ENCODE assay signal across 8 cellular contexts in the genomic region with DNA sequence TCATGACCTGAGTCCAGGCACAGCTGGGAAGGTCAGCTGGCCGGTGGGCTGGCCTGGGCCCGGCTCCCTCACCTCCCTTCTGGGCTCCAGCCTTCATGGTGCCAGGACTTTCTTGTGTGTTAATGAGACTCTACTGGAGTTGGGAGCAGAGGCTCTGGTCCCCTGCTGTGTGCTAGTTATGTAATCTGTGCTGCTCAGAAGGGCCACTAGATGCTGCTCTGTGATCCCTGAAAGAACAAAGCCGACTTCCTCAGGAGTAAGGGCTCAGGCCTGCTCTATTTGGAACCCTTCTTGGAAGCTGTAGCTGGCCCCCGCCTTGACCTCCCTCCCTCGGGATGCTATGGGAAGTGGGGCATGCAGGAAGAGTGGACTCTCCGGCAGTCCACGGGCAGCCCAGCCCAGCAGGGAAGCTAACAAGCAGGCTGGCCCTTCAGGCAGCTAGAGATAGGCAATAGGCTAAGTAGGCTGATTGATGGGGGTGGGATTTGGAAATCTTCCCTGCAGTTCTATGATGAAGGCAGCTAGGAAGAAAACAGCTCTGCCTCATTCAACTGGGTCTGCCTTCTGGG. TPM values are rescaled to one million over a fixed set of nuclear protein-coding genes. Genes with fewer than 3 reads are reported as not detected.
DNase-seq lines count a peak whose midpoint lies in the region; ATAC-seq, FAIRE-seq and TF ChIP-seq lines count a peak whose summit lies in the region.

No MANE protein-coding gene starts in this region.

- peaks cover 43% of the 10 kb centered on the region for H3K4me1 Mint-ChIP-seq in stimulated activated naive CD8-positive, alpha-beta T cell treated with anti-CD3 and anti-CD28 coated beads, Interleukin-15, amount 100 ng/mL, for 72 hours
- peaks cover 22 to 24% (median 24%) of the 10 kb centered on the region in 3 donors for H3K4me1 Mint-ChIP-seq in T-cell

- H2BK15ac ChIP-seq in H1 (ENCODE audit: low read length) = 0 out of 2 replicates have a peak overlapping the region, but pooled peaks have one; percentile 74

- ATAC-seq in stimulated activated naive CD8-positive, alpha-beta T cell treated with anti-CD3 and anti-CD28 coated beads, Interleukin-15, amount 100 ng/mL, for 72 hours = peak; percentile 45
- no peak for ATAC-seq in stimulated activated naive CD8-positive, alpha-beta T cell treated with anti-CD3 and anti-CD28 coated beads, Interleukin-15, Interleukin-2, amounts not matched to agents 100 U/mL and 50 U/mL, for 24 hours
- ATAC-seq in T-cell (replicated peaks in 1 of 4) = peak; percentile 9 to 37 (median 16)
- ATAC-seq in right lobe of liver = peak; percentile 32 to 55 (median 53)
- ATAC-seq in HG02885 (IDR thresholded peaks at IDR 0.05; ENCODE audit: poor library complexity, unreplicated experiment) = no peak

- H4K91ac ChIP-seq in H1 (replicated peaks; ENCODE audit: insufficient read length, low read length) = no peak overlapping the region

- H4K20me1 ChIP-seq in H1 (replicated peaks in 1 of 2; ENCODE audit: control insufficient read depth in 1 of 2, insufficient read depth in 2 of 2, low read length in 2 of 2) = peaks cover 0 to 6% of the 10 kb centered on the region in 2 experiments

- POLR2A ChIA-PET in T-cell (lab: Charles Lee) = interaction anchor here (0.5 to 0.6 kb wide), 2 partner anchors 34 to 123 kb away, joined by 6 to 7 read pairs; no protein-coding TSS in a partner anchor
- POLR2A ChIA-PET in H1 (lab: Charles Lee; ENCODE audit: partially characterized antibody) = interaction anchor here (0.7 to 2.4 kb wide), 16 partner anchors 10 to 325 kb away, joined by 3 to 14 read pairs (median 4); a partner anchor contains a TSS

- H3K36me3 ChIP-seq in H1 (ENCODE audit: control insufficient read depth in 2 of 4, insufficient read depth in 4 of 4, low read length in 3 of 4) (peaks cover 18 to 32% (median 25%) of the 10 kb centered on the region in 4 experiments), right lobe of liver (peaks cover 0 to 43% (median 27%) of the 10 kb centered on the region in 4 donors)

- H3K4me1 ChIP-seq in H1 (replicated peaks in 1 of 4; ENCODE audit: control insufficient read depth in 3 of 4, insufficient read depth in 4 of 4, low read length in 3 of 4) (peaks cover 10 to 32% (median 22%) of the 10 kb centered on the region in 4 experiments), right lobe of liver (peaks cover 0 to 13% (median 0%) of the 10 kb centered on the region in 4 donors)

- H3K4me3 ChIP-seq in H1 (ENCODE audit: extremely low read depth in 1 of 4, insufficient read depth in 2 of 4, low read depth in 3 of 4, low read length in 4 of 4) (peak overlapping the region in 2 of 4 experiments; percentile 12 to 15; a peak in 3 of 8 replicates), right lobe of liver (no peak overlapping the region)

- H3K4ac ChIP-seq in H1 (replicated peaks; ENCODE audit: insufficient read length, low read depth, low read length) = no peak overlapping the region

- H3K4me3 Mint-ChIP-seq in stimulated activated naive CD8-positive, alpha-beta T cell treated with anti-CD3 and anti-CD28 coated beads, Interleukin-15, amount 100 ng/mL, for 72 hours = no peak overlapping the region
- H3K4me3 Mint-ChIP-seq in T-cell = no peak overlapping the region

- no peaks in the 10 kb centered on the region for H3K9me3 ChIP-seq in H1 (ENCODE audit: insufficient read depth in 2 of 2, low read depth in 1 of 2, low read length in 1 of 2)
- H3K9me3 ChIP-seq in right lobe of liver = no peaks in the 10 kb centered on the region

- H3K23ac ChIP-seq in H1 (ENCODE audit: insufficient read length) = no peak overlapping the region

- H3K4me2 ChIP-seq in H1 (ENCODE audit: insufficient read depth in 1 of 2, low read depth in 2 of 2, low read length in 2 of 2) = peak overlapping the region; percentile 8 to 37; a peak in 2 of 4 replicates

- peaks cover 8% of the 10 kb centered on the region for H3K23me2 ChIP-seq in H1 (ENCODE audit: low read depth, low read length)

- H3K27me3 ChIP-seq in H1 (replicated peaks in 1 of 4; ENCODE audit: control insufficient read depth in 3 of 4, extremely low read depth in 1 of 4, insufficient read depth in 3 of 4, low read length in 3 of 4) (no peaks in the 10 kb centered on the region; a peak in 2 of 7 replicates), right lobe of liver (no peaks in the 10 kb centered on the region)

- H2BK12ac ChIP-seq in H1 (ENCODE audit: low read depth, low read length) = 0 out of 2 replicates have a peak overlapping the region, but pooled peaks have one; percentile 0

- peak overlapping the region in 1 of 2 donors; percentile 49 for H3K27ac Mint-ChIP-seq in stimulated activated naive CD8-positive, alpha-beta T cell treated with anti-CD3 and anti-CD28 coated beads, Interleukin-15, amount 100 ng/mL, for 72 hours
- H3K27ac Mint-ChIP-seq in T-cell = peak overlapping the region; percentile 81

- peak; percentile 85 to 93 for TF ChIP-seq RAD21 in H1 (IDR thresholded peaks at IDR 0.05 in 1 of 2, conservative IDR thresholded peaks at IDR 0.05 in 1 of 2; ENCODE audit: low read depth in 2 of 2, low read length in 2 of 2)

- CTCF ChIA-PET in T-cell (lab: Charles Lee) (interaction anchor here (0.6 to 3.3 kb wide), 20 partner anchors 9 to 394 kb away, joined by 3 to 20 read pairs (median 5); a partner anchor contains a TSS), H1 (lab: Charles Lee; ENCODE audit: partially characterized antibody) (interaction anchor here (0.6 to 9.6 kb wide), 35 partner anchors 10 to 455 kb away, joined by 3 to 71 read pairs (median 4); a partner anchor contains a TSS)

- TF ChIP-seq POLR2A in H1 (IDR thresholded peaks at IDR 0.05; ENCODE audit: control extremely low read depth in 1 of 2, low read depth in 2 of 2, low read length in 2 of 2) = no peak
- no peak for TF ChIP-seq POLR2A in right lobe of liver (IDR thresholded peaks at IDR 0.05)

- FAIRE-seq in H1 (lab: Jason Lieb, UNC) = peak; percentile 76

- H2AFZ ChIP-seq in H1 (ENCODE audit: low read length) = no peak overlapping the region

- no peak overlapping the region for H3K56ac ChIP-seq in H1 (replicated peaks; ENCODE audit: insufficient read length, low read depth, low read length)

- H2AK5ac ChIP-seq in H1 (ENCODE audit: low read depth, low read length) = no peak overlapping the region

- TF ChIP-seq EP300 in H1 (IDR thresholded peaks at IDR 0.05; ENCODE audit: borderline replicate concordance in 1 of 2, low read depth in 2 of 2, low read length in 2 of 2) = no peak; a peak in 1 of 3 replicates

- DNase-seq in stimulated activated naive CD8-positive, alpha-beta T cell treated with anti-CD3 and anti-CD28 coated beads, Interleukin-15, amount 100 ng/mL, for 72 hours = peak in 1 of 2 donors; percentile 49
- no peak for DNase-seq in stimulated activated naive CD8-positive, alpha-beta T cell treated with anti-CD3 and anti-CD28 coated beads, Interleukin-15, Interleukin-2, amounts not matched to agents 100 U/mL and 50 U/mL, for 24 hours
- DNase-seq in NCI-H146 (lab: John Stamatoyannopoulos, UW) (peak; percentile 80), T-cell (peak in 23 of 34 experiments; percentile 26 to 65 (median 38)), H1 (ENCODE audit: low read depth in 1 of 2, low spot score in 2 of 2) (peak in 1 of 2 experiments; percentile 78), right lobe of liver (peak in 2 of 3 donors; percentile 46 to 51)

- H3K14ac ChIP-seq in H1 (ENCODE audit: insufficient read length) = no peak overlapping the region

- no peak overlapping the region for H2BK20ac ChIP-seq in H1 (ENCODE audit: low read length)

- no peaks in the 10 kb centered on the region for H3K9me3 Mint-ChIP-seq in stimulated activated naive CD8-positive, alpha-beta T cell treated with anti-CD3 and anti-CD28 coated beads, Interleukin-15, amount 100 ng/mL, for 72 hours
- H3K9me3 Mint-ChIP-seq in T-cell = no peaks in the 10 kb centered on the region

- H3K36me3 Mint-ChIP-seq in T-cell = peaks cover 43% of the 10 kb centered on the region

- intact Hi-C loops in right lobe of liver (cut with DNase I) = no loop called here

- H2BK120ac ChIP-seq in H1 (replicated peaks; ENCODE audit: low read depth, low read length) = no peak overlapping the region

- peak overlapping the region; percentile 45 for H4K5ac ChIP-seq in H1 (ENCODE audit: insufficient read length, low read depth, low read length)

- H3K79me2 ChIP-seq in H1 (ENCODE audit: control insufficient read depth in 1 of 2, insufficient read depth in 2 of 2, low read length in 2 of 2) = peaks cover 0 to 6% of the 10 kb centered on the region in 2 experiments; a peak in 1 of 4 replicates

- H3K9ac ChIP-seq in H1 (replicated peaks in 1 of 4; ENCODE audit: extremely low read depth in 1 of 4, low read depth in 3 of 4, low read length in 3 of 4) = no peak overlapping the region; a peak in 1 of 7 replicates

- H3K27ac ChIP-seq in H1 (ENCODE audit: low read depth, low read length) (0 out of 2 replicates have a peak overlapping the region, but pooled peaks have one; percentile 19), right lobe of liver (no peak overlapping the region), temporal lobe (ENCODE audit: low read depth, low read length) (peak overlapping the region; percentile 97)

- WGBS in H1 (ENCODE audit: extremely low coverage in 1 of 2, insufficient coverage in 1 of 2, insufficient read length in 1 of 2, insufficient replicate concordance in 2 of 2, low coverage in 1 of 2, low lambda C conversion rate in 2 of 2, missing lambda C conversion rate in 1 of 2), 2 experiments = 48% methylated on average over 7 of the region's 7 CpGs; no CpG with 5 or more reads in 1 of the 2 experiments
- WGBS in right lobe of liver (ENCODE audit: insufficient coverage, low coverage, low lambda C conversion rate, missing lambda C conversion rate) = 17% methylated on average over 5 of the region's 7 CpGs

- no peak overlapping the region; the same call in 1 of the 2 replicates for H2BK5ac ChIP-seq in H1 (ENCODE audit: low read depth, low read length)

- H4K8ac ChIP-seq in H1 (ENCODE audit: extremely low read depth, insufficient read depth, low read length) = no peak overlapping the region

- peaks cover 5% of the 10 kb centered on the region for H3K79me1 ChIP-seq in H1 (ENCODE audit: low read depth, low read length)

- TF ChIP-seq CTCF in H1 (IDR thresholded peaks at IDR 0.05; ENCODE audit: control extremely low read depth in 1 of 3, insufficient read depth in 1 of 3, low read depth in 1 of 3, low read length in 3 of 3) (peak; percentile 55 to 84 (median 72)), right lobe of liver (IDR thresholded peaks at IDR 0.05) (peak; percentile 44 to 53 (median 50))

- H3K18ac ChIP-seq in H1 (ENCODE audit: extremely low read depth, low read length) = no peak overlapping the region; the same call in 1 of the 2 replicates

- no peaks in the 10 kb centered on the region for H3K27me3 Mint-ChIP-seq in stimulated activated naive CD8-positive, alpha-beta T cell treated with anti-CD3 and anti-CD28 coated beads, Interleukin-15, amount 100 ng/mL, for 72 hours
- H3K27me3 Mint-ChIP-seq in T-cell = no peaks in the 10 kb centered on the region

RNA-seq across cellular contexts. Expression of a gene that starts 3.3 kb away (rescaled TPM):
- total RNA-seq in T-cell = 10 to 100 TPM in 3 of 5 donors, 1 to 10 TPM in 2; 8.1 to 23.8 (median 14.7) TPM
- total RNA-seq in H1 (2021; fragmentation: NEBNext Ultra II Directional; extraction: Animal tissue kit (Norgen Biotek cat#: 25700)) = 9.9 and 10.7 TPM in 2 replicates
- 2.7 and 4.3 TPM in 2 replicates for polyA plus RNA-seq in H1 (2011; rRNA removed)
- polyA plus RNA-seq in H1 (2011; cell fraction: cytosol; rRNA removed) = 3.6 TPM
- 4.5 TPM for polyA plus RNA-seq in H1 (2011; cell fraction: nucleus; rRNA removed)
- 5.2 to 6.6 TPM (median 6.3 TPM) in 4 replicates for polyA plus RNA-seq in H1 (2012, experiment 1 of 2)
- polyA plus RNA-seq in H1 (2012, experiment 2 of 2) = 4.9 TPM
- 4.8 TPM for polyA plus RNA-seq in H1 (2013, experiment 1 of 2)
- 4.8 TPM for polyA plus RNA-seq in H1 (2013, experiment 2 of 2)
- 2.8 and 4.6 TPM in 2 replicates for polyA minus RNA-seq in H1 (2011; rRNA and poly(A)+ RNA removed)
- 6.5 TPM for polyA minus RNA-seq in H1 (2011; cell fraction: cytosol; rRNA and poly(A)+ RNA removed)
- 4.7 TPM for polyA minus RNA-seq in H1 (2011; cell fraction: nucleus; rRNA and poly(A)+ RNA removed)
- total RNA-seq in right lobe of liver = under 1 TPM; 0.37 to 0.90 (median 0.48) TPM
- 224 TPM for total RNA-seq in temporal lobe

RNA-seq across cellular contexts. Expression of a gene that starts 39.2 kb away (rescaled TPM):
- total RNA-seq in T-cell (10 to 100 TPM; 56.3 to 72.8 (median 62.9) TPM), right lobe of liver (10 to 100 TPM; 45.7 to 61.3 (median 51.6) TPM), temporal lobe (71.3 TPM)
- total RNA-seq in H1 (2021; fragmentation: NEBNext Ultra II Directional; extraction: Animal tissue kit (Norgen Biotek cat#: 25700)) = 171 and 175 TPM in 2 replicates
- polyA plus RNA-seq in H1 (2011; rRNA removed) = 49.0 and 68.4 TPM in 2 replicates
- 82.0 TPM for polyA plus RNA-seq in H1 (2011; cell fraction: cytosol; rRNA removed)
- 64.6 TPM for polyA plus RNA-seq in H1 (2011; cell fraction: nucleus; rRNA removed)
- polyA plus RNA-seq in H1 (2012, experiment 1 of 2) = 148 to 209 TPM (median 158 TPM) in 4 replicates
- 48.7 TPM for polyA plus RNA-seq in H1 (2012, experiment 2 of 2)
- 147 TPM for polyA plus RNA-seq in H1 (2013, experiment 1 of 2)
- 151 TPM for polyA plus RNA-seq in H1 (2013, experiment 2 of 2)
- 202 and 260 TPM in 2 replicates for polyA minus RNA-seq in H1 (2011; rRNA and poly(A)+ RNA removed)
- 72.1 TPM for polyA minus RNA-seq in H1 (2011; cell fraction: cytosol; rRNA and poly(A)+ RNA removed)
- 81.8 TPM for polyA minus RNA-seq in H1 (2011; cell fraction: nucleus; rRNA and poly(A)+ RNA removed)

Comparison
In these comparisons a context has a peak if more than half of its experiments do, and no peak if none do; other contexts are left out.
1. ATAC-seq: peak in stimulated activated naive CD8-positive, alpha-beta T cell treated with anti-CD3 and anti-CD28 coated beads, Interleukin-15, amount 100 ng/mL, for 72 hours (single experiment), T-cell (4 of 4) and right lobe of liver (4 of 4); none in stimulated activated naive CD8-positive, alpha-beta T cell treated with anti-CD3 and anti-CD28 coated beads, Interleukin-15, Interleukin-2, amounts not matched to agents 100 U/mL and 50 U/mL, for 24 hours (single experiment) and HG02885 (single experiment).
2. H3K27ac ChIP-seq: peak in H1 (single experiment) and temporal lobe (single experiment); none in right lobe of liver (0 of 3).